Comparison of ENCODE assay signal across 10 cellular contexts in the genomic region with DNA sequence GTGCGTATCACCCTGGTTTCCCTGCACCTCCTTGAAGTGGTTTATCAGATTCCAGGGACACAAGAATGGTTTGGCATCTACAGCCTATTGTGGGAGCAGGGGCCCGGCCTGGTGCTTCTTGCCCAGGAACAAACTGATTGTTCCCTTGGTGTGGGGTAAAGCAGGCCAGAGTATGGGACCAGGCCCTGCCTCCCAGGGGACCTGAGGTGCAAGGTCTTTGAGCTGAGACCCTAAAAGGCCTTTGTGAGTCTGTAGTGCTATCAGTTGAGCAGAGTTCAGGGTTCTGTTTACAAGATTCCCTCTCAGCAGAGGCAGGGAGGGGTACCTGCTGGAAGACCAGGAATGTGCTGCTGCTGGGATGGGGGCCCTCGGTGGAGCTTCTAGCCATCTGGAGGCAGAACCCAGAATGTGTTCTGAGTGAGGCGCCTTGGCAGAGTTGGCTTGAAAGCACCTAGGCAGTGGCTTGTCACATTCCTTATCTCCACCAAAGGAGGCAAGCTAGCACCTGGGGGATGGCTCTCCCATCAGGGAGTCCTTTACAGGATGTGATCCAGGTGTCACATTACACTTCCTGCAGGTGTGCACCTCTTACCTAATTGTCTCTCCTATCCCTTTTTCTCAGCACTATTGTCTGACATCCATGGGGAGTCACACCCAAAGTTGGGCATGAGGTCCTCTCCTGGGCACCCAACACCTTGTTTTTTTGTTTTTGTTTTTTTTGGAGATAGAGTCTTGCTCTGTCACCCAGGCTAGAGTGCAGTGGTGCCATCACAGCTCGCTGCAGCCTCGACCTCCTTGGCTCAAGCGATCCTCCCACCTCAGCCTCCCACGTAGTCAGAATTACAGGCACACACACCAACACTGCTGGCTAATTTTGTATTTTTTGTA. TPM values are rescaled to one million over a fixed set of nuclear protein-coding genes. Genes with fewer than 3 reads are reported as not detected.
DNase-seq lines count a peak whose midpoint lies in the region; ATAC-seq and TF ChIP-seq lines count a peak whose summit lies in the region.
"Had no signal": no experiment of that assay in that cellular context is flagged by ENCODE, and none has a peak within 500 bp of the region (broad histone marks: within the 10 kb centered on the region; RNA-seq: fewer than 3 reads in every experiment).

No MANE protein-coding gene starts in this region.

- intact Hi-C loops in posterior cingulate gyrus (cut with DNase I): no loop called here

- no peak overlapping the region for H2AFZ ChIP-seq in GM23248

- no peak for TF ChIP-seq CTCF in mesothelial cell of epicardium (IDR thresholded peaks at IDR 0.05; ENCODE audit: unreplicated experiment)

- peak overlapping the region; percentile 47 for H3K27ac Mint-ChIP-seq in mesothelial cell of epicardium
- H3K27ac Mint-ChIP-seq: activated naive CD4-positive, alpha-beta T cell treated with anti-CD3 and anti-CD28 coated beads, Interleukin-2, amount 50 U/mL, for 24 hours had no signal

- H3K27me3 ChIP-seq in duodenal mucosa (ENCODE audit: control insufficient read depth in 1 of 2, insufficient read depth in 2 of 2, low read length in 2 of 2): no peaks in the 10 kb centered on the region
- H3K27me3 ChIP-seq in GM23248 (replicated peaks; ENCODE audit: insufficient read depth): no peaks in the 10 kb centered on the region
- H3K27me3 ChIP-seq: BLaER1 treated with 17β-estradiol and CSF1 and Interleukin-3, amounts not matched to agents 10 nM and 100 nM had no signal

- H3K9me3 ChIP-seq in duodenal mucosa (ENCODE audit: control insufficient read depth in 1 of 2, low read length in 2 of 2) (no peaks in the 10 kb centered on the region), GM23248 (ENCODE audit: low read depth) (no peaks in the 10 kb centered on the region)
- H3K9me3 ChIP-seq: BLaER1 treated with 17β-estradiol and CSF1 and Interleukin-3, amounts not matched to agents 10 nM and 100 nM had no signal

- H3K9me2 ChIP-seq in GM23248 (ENCODE audit: insufficient read depth): no peaks in the 10 kb centered on the region

- H4K20me1 ChIP-seq in GM23248 (ENCODE audit: insufficient read depth): peaks cover 10% of the 10 kb centered on the region; the same call in 1 of the 2 replicates

- no peaks in the 10 kb centered on the region for H3K27me3 Mint-ChIP-seq in mesothelial cell of epicardium (ENCODE audit: low read depth)
- H3K27me3 Mint-ChIP-seq: activated naive CD4-positive, alpha-beta T cell treated with anti-CD3 and anti-CD28 coated beads, Interleukin-2, amount 50 U/mL, for 24 hours had no signal

- no peak overlapping the region for H3K4me3 Mint-ChIP-seq in mesothelial cell of epicardium
- H3K4me3 Mint-ChIP-seq: activated naive CD4-positive, alpha-beta T cell treated with anti-CD3 and anti-CD28 coated beads, Interleukin-2, amount 50 U/mL, for 24 hours had no signal

- H3K9ac ChIP-seq in duodenal mucosa (ENCODE audit: low read depth in 1 of 2, low read length in 2 of 2) (peak overlapping the region in 1 of 2 donors; percentile 1), GM23248 (no peak overlapping the region)

- WGBS in GM23248 (ENCODE audit: low coverage in 1 of 2, low lambda C conversion rate in 2 of 2, missing lambda C conversion rate in 2 of 2), 2 experiments: 81 to 85% methylated on average over 8 of the region's 8 CpGs

- no peaks in the 10 kb centered on the region for H3K36me3 Mint-ChIP-seq in mesothelial cell of epicardium
- H3K36me3 Mint-ChIP-seq: activated naive CD4-positive, alpha-beta T cell treated with anti-CD3 and anti-CD28 coated beads, Interleukin-2, amount 50 U/mL, for 24 hours had no signal

- DNase-seq in COLO668 (lab: John Stamatoyannopoulos, UW; ENCODE audit: unreplicated experiment): peak; percentile 79
- peak; percentile 48 for DNase-seq in NCI-H2081 treated with DMSO at 0.1 percent for 48 hours (lab: John Stamatoyannopoulos, UW)
- no peak for DNase-seq in mesothelial cell of epicardium (ENCODE audit: low spot score in 2 of 2, unreplicated experiment in 2 of 2)
- DNase-seq in NOMO-1 treated with DMSO at 0.1 percent for 48 hours (lab: John Stamatoyannopoulos, UW; ENCODE audit: unreplicated experiment): no peak
- DNase-seq in posterior cingulate gyrus: no peak
- no peak for DNase-seq in GM23248

- no peaks in the 10 kb centered on the region for H3K36me3 ChIP-seq in duodenal mucosa (ENCODE audit: control insufficient read depth in 1 of 2, insufficient read depth in 2 of 2, low read length in 2 of 2)
- no peaks in the 10 kb centered on the region for H3K36me3 ChIP-seq in GM23248 (ENCODE audit: low read depth)
- H3K36me3 ChIP-seq: BLaER1 treated with 17β-estradiol and CSF1 and Interleukin-3, amounts not matched to agents 10 nM and 100 nM had no signal

- no peaks in the 10 kb centered on the region for H3K9me3 Mint-ChIP-seq in mesothelial cell of epicardium
- H3K9me3 Mint-ChIP-seq: activated naive CD4-positive, alpha-beta T cell treated with anti-CD3 and anti-CD28 coated beads, Interleukin-2, amount 50 U/mL, for 24 hours had no signal

- H3K4me1 ChIP-seq in duodenal mucosa (ENCODE audit: control insufficient read depth in 1 of 2, insufficient read depth in 2 of 2, low read length in 2 of 2) (peaks cover 67 to 69% of the 10 kb centered on the region in 2 donors), GM23248 (ENCODE audit: insufficient read depth) (peaks cover 43% of the 10 kb centered on the region)

- H3K27ac ChIP-seq in duodenal mucosa (ENCODE audit: low read depth, low read length) (peak overlapping the region; percentile 37), GM23248 (no peak overlapping the region)
- H3K27ac ChIP-seq: BLaER1 treated with 17β-estradiol and CSF1 and Interleukin-3, amounts not matched to agents 10 nM and 100 nM had no signal

- ATAC-seq in GM18868 (IDR thresholded peaks at IDR 0.05; ENCODE audit: unreplicated experiment): no peak

- in situ Hi-C loops in GM23248 (cut with MboI): no loop called here

- H3K4me3 ChIP-seq in duodenal mucosa (ENCODE audit: low read depth in 1 of 2, low read length in 2 of 2) (no peak overlapping the region), GM23248 (no peak overlapping the region)
- H3K4me3 ChIP-seq: BLaER1 treated with 17β-estradiol and CSF1 and Interleukin-3, amounts not matched to agents 10 nM and 100 nM had no signal

- peaks cover 47% of the 10 kb centered on the region for H3K4me1 Mint-ChIP-seq in mesothelial cell of epicardium

- H3K79me2 ChIP-seq in GM23248 (ENCODE audit: insufficient read depth): peaks cover 100% of the 10 kb centered on the region

- no peak overlapping the region for H3K4me2 ChIP-seq in GM23248 (ENCODE audit: unreplicated experiment)
- H3K4me2 ChIP-seq: BLaER1 treated with 17β-estradiol and CSF1 and Interleukin-3, amounts not matched to agents 10 nM and 100 nM had no signal

- peaks cover 12% of the 10 kb centered on the region; the same call in 1 of the 2 replicates for H3F3A ChIP-seq in GM23248 (ENCODE audit: insufficient read depth)

RNA-seq across cellular contexts. Expression of a gene that starts 13.1 kb away (rescaled TPM):
- 173 to 190 TPM (median 177 TPM) in 3 replicates for total RNA-seq in mesothelial cell of epicardium
- total RNA-seq in GM23248 (2014; rRNA removed; shearing (Covaris generic)): 186 and 199 TPM in 2 replicates
- 60.6 and 61.7 TPM in 2 replicates for polyA plus RNA-seq in GM23248 (2016; fragmentation: Nextera tagmentation; extraction: Ambion mirVana)

Comparison
In these comparisons a context has a peak if more than half of its experiments do, and no peak if none do; other contexts are left out.
1. DNase-seq: peak in COLO668 (single experiment) and NCI-H2081 treated with DMSO at 0.1 percent for 48 hours (single experiment); none in mesothelial cell of epicardium (0 of 2), NOMO-1 treated with DMSO at 0.1 percent for 48 hours (single experiment), posterior cingulate gyrus (0 of 10) and GM23248 (single experiment).